In genomic region chr5:117594165-117594564, GRCh38 we compare ENCODE assay signal across 15 cellular contexts.
DNase-seq lines count a peak whose midpoint lies in the region; ATAC-seq and TF ChIP-seq lines count a peak whose summit lies in the region.
"Had no signal": no experiment of that assay in that cellular context is flagged by ENCODE, and none has a peak within 500 bp of the region (broad histone marks: within the 10 kb centered on the region; RNA-seq: fewer than 3 reads in every experiment).

No MANE protein-coding gene starts in this region.

- H3K9me3 Mint-ChIP-seq in endodermal cell: peaks cover 3% of the 10 kb centered on the region

- H3K36me3 ChIP-seq in MG63: no peaks in the 10 kb centered on the region
- no peaks in the 10 kb centered on the region for H3K36me3 ChIP-seq in heart left ventricle
- H3K36me3 ChIP-seq in endodermal cell (ENCODE audit: control insufficient read depth, insufficient read depth, low read length): no peaks in the 10 kb centered on the region

- H3K4me1 Mint-ChIP-seq in endodermal cell: no peaks in the 10 kb centered on the region

- peak; percentile 61 to 90 (median 82) for ATAC-seq in heart left ventricle
- ATAC-seq: SK-N-SH treated with all-trans-retinoic acid at 6 μM for 48 hours, WTC11 had no signal

- H3K4me3 Mint-ChIP-seq in endodermal cell: no peak overlapping the region
- H3K4me3 Mint-ChIP-seq: neural crest cell, WTC11 had no signal

- H3K36me3 Mint-ChIP-seq in endodermal cell (ENCODE audit: low read depth): no peaks in the 10 kb centered on the region

- TF ChIP-seq POLR2A in heart left ventricle (IDR thresholded peaks at IDR 0.05): no peak

- H3K9me3 ChIP-seq in MG63 (no peaks in the 10 kb centered on the region), heart left ventricle (no peaks in the 10 kb centered on the region), endodermal cell (ENCODE audit: control insufficient read depth, low read length) (no peaks in the 10 kb centered on the region)

- no peaks in the 10 kb centered on the region for H3K27me3 Mint-ChIP-seq in endodermal cell (ENCODE audit: insufficient read depth)

- 42 to 49% (median 44%) methylated on average over 4 of the region's 4 CpGs for whole genome bisulfite sequencing in heart left ventricle, 4 donors
- WGBS in endodermal cell (ENCODE audit: insufficient coverage in 1 of 2, insufficient read length in 1 of 2), 2 experiments: 72 to 83% methylated on average over 2 to 4 of the region's 4 CpGs

- no peak overlapping the region for H3K9ac ChIP-seq in endodermal cell (ENCODE audit: extremely low read depth, low read length, poor library complexity, severe bottlenecking)
- H3K9ac ChIP-seq: KMS-11 had no signal

- no peak overlapping the region for H3K27ac ChIP-seq in heart left ventricle
- no peak overlapping the region for H3K27ac ChIP-seq in endodermal cell (ENCODE audit: low read depth, low read length)
- H3K27ac ChIP-seq: KMS-11 had no signal

- H3K27ac Mint-ChIP-seq in endodermal cell: no peak overlapping the region
- H3K27ac Mint-ChIP-seq: WTC11 had no signal

- DNase-seq in AG09319 (ENCODE audit: extremely low read depth, low read depth) (peak; percentile 82), MG63 (peak; percentile 72), heart left ventricle (peak in 1 of 5 donors; percentile 31), posterior cingulate gyrus (peak in 7 of 10 donors; percentile 12 to 84 (median 35)), endodermal cell (no peak), NCI-H82 (lab: John Stamatoyannopoulos, UW) (no peak), epidermal melanocyte (ENCODE audit: insufficient read length, low spot score) (no peak)
- DNase-seq in stimulated activated CD4-positive, alpha-beta T cell treated with anti-CD3 and anti-CD28 coated beads, Interleukin-12 subunit alpha, Interleukin-12 subunit beta, amount 100 ng/mL, for 4 hours: no peak
- DNase-seq: dermis blood vessel endothelial cell; kidney glomerular epithelial cell; stimulated activated CD4-positive, alpha-beta T cell treated with anti-CD3 and anti-CD28 coated beads, Interleukin-15, amount 100 ng/mL, for 24 hours had no signal

- H3K4me1 ChIP-seq in heart left ventricle (no peaks in the 10 kb centered on the region), endodermal cell (ENCODE audit: control insufficient read depth, insufficient read depth, low read length) (no peaks in the 10 kb centered on the region)

- TF ChIP-seq CTCF in AG09319 (IDR thresholded peaks at IDR 0.05; ENCODE audit: low read depth, low read length): no peak; the same call in 1 of the 2 replicates
- TF ChIP-seq CTCF in heart left ventricle (IDR thresholded peaks at IDR 0.05): no peak
- no peak for TF ChIP-seq CTCF in endodermal cell (conservative IDR thresholded peaks at IDR 0.05)

- intact Hi-C loops in heart left ventricle (cut with DNase I) (loop anchor here in 1 of 10 donors (5.0 kb wide), 1 partner anchor 1198 kb away; no protein-coding TSS in a partner anchor), posterior cingulate gyrus (cut with DNase I) (no loop called here)

- H3K4me3 ChIP-seq in MG63 (no peak overlapping the region), heart left ventricle (no peak overlapping the region), endodermal cell (ENCODE audit: low read length) (no peak overlapping the region)

- H3K27me3 ChIP-seq in MG63 (no peaks in the 10 kb centered on the region), heart left ventricle (no peaks in the 10 kb centered on the region), endodermal cell (ENCODE audit: control insufficient read depth, insufficient read depth, low read length, poor library complexity, severe bottlenecking) (no peaks in the 10 kb centered on the region)

Comparison
In these comparisons a context has a peak if more than half of its experiments do, and no peak if none do; other contexts are left out.
1. DNase-seq: peak in AG09319 (single experiment), MG63 (single experiment) and posterior cingulate gyrus (7 of 10); none in stimulated activated CD4-positive, alpha-beta T cell treated with anti-CD3 and anti-CD28 coated beads, Interleukin-12 subunit alpha, Interleukin-12 subunit beta, amount 100 ng/mL, for 4 hours (single experiment), endodermal cell (single experiment), NCI-H82 (single experiment) and epidermal melanocyte (single experiment).